23 cellular contexts compared by ENCODE assay signal in the genomic region with DNA sequence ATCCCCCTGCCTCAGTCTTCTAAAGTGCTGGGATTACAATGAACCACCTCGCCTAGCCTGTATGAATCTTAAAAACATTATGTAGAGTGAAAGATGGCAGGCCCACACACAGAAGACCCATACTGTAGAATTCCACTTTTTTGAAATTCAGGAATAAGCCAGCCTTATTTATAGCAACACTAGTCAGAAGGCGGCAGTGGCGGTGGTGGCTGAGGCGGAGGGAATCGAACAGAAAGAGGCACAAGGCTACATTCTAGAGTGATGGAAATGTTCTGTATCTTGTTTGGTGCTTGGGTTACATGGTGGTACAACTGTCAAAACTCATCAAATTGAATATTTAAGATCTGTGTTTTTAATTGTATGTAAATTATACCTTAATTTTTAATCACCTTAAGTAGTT.
"Had no signal": no experiment of that assay in that cellular context is flagged by ENCODE, and none has a peak within 500 bp of the region (broad histone marks: within the 10 kb centered on the region; RNA-seq: fewer than 3 reads in every experiment).

No MANE protein-coding gene starts in this region.

- H3K9ac ChIP-seq: parathyroid adenoma had no signal

- DNase-seq: colonic mucosa; effector CD8-positive, alpha-beta T cell; endodermal cell; foreskin melanocyte; left ventricle myocardium superior; lower lobe of right lung; natural killer cell; right cardiac atrium; small intestine; stimulated activated CD4-positive, alpha-beta T cell treated with anti-CD3 and anti-CD28 coated beads, Interleukin-12 subunit alpha, Interleukin-12 subunit beta, amount 100 ng/mL, for 4 hours; stimulated activated CD4-positive, alpha-beta T cell treated with anti-CD3 and anti-CD28 coated beads, Interleukin-1b, Interleukin-23, amount 100 ng/mL, for 48 hours; stimulated activated CD4-positive, alpha-beta T cell treated with anti-CD3 and anti-CD28 coated beads, Interleukin-4, amount 100 ng/mL, for 1 hour; stimulated activated CD8-positive, alpha-beta memory T cell treated with anti-CD3 and anti-CD28 coated beads, Interleukin-4, amount 100 ng/mL, for 48 hours; stimulated activated naive CD4-positive, alpha-beta T cell; stimulated activated naive CD8-positive, alpha-beta T cell treated with anti-CD3 and anti-CD28 coated beads, Interleukin-15, amount 100 ng/mL, for 72 hours; transverse colon; upper lobe of right lung; uterus had no signal

- H3K36me3 Mint-ChIP-seq: natural killer cell had no signal

- H3K4me3 ChIP-seq: colonic mucosa, esophagus muscularis mucosa, lower lobe of right lung, suprapubic skin, transverse colon, upper lobe of right lung, uterus had no signal

- H3K27me3 ChIP-seq: colonic mucosa, esophagus muscularis mucosa, suprapubic skin, transverse colon, upper lobe of right lung, uterus had no signal

- H3K27ac ChIP-seq: colonic mucosa, esophagus muscularis mucosa, lower lobe of right lung, parathyroid adenoma, suprapubic skin, transverse colon, upper lobe of right lung, uterus had no signal

- H3K36me3 ChIP-seq: colonic mucosa, esophagus muscularis mucosa, lower lobe of right lung, suprapubic skin, transverse colon, upper lobe of right lung, uterus had no signal

- ATAC-seq: left ventricle myocardium superior; natural killer cell; stimulated activated naive CD8-positive, alpha-beta T cell treated with anti-CD3 and anti-CD28 coated beads, Interleukin-15, amount 100 ng/mL, for 72 hours had no signal

- H3K9me3 Mint-ChIP-seq: dendritic cell treated with granulocyte-macrophage colony-stimulating factor and Interleukin-4, amounts not matched to agents 40 ng/mL and 50 ng/mL, for 4 days; endodermal cell; natural killer cell; stimulated activated naive CD8-positive, alpha-beta T cell treated with anti-CD3 and anti-CD28 coated beads, Interleukin-15, amount 100 ng/mL, for 72 hours had no signal

- H3K4me3 Mint-ChIP-seq: dendritic cell treated with granulocyte-macrophage colony-stimulating factor and Interleukin-4, amounts not matched to agents 40 ng/mL and 50 ng/mL, for 4 days; endodermal cell; natural killer cell; stimulated activated naive CD8-positive, alpha-beta T cell treated with anti-CD3 and anti-CD28 coated beads, Interleukin-15, amount 100 ng/mL, for 72 hours had no signal

- H3K27me3 Mint-ChIP-seq: dendritic cell treated with granulocyte-macrophage colony-stimulating factor and Interleukin-4, amounts not matched to agents 40 ng/mL and 50 ng/mL, for 4 days; progenitor cell of endocrine pancreas; stimulated activated naive CD8-positive, alpha-beta T cell treated with anti-CD3 and anti-CD28 coated beads, Interleukin-15, amount 100 ng/mL, for 72 hours had no signal

- H3K27ac Mint-ChIP-seq: dendritic cell treated with granulocyte-macrophage colony-stimulating factor and Interleukin-4, amounts not matched to agents 40 ng/mL and 50 ng/mL, for 4 days; endodermal cell; natural killer cell; progenitor cell of endocrine pancreas; stimulated activated naive CD8-positive, alpha-beta T cell treated with anti-CD3 and anti-CD28 coated beads, Interleukin-15, amount 100 ng/mL, for 72 hours had no signal

- H3K9me3 ChIP-seq: colonic mucosa, esophagus muscularis mucosa, lower lobe of right lung, suprapubic skin, transverse colon, upper lobe of right lung, uterus had no signal

- H2AFZ ChIP-seq: parathyroid adenoma had no signal

- H3K4me1 ChIP-seq: colonic mucosa, lower lobe of right lung, parathyroid adenoma had no signal
